In the genomic region with DNA sequence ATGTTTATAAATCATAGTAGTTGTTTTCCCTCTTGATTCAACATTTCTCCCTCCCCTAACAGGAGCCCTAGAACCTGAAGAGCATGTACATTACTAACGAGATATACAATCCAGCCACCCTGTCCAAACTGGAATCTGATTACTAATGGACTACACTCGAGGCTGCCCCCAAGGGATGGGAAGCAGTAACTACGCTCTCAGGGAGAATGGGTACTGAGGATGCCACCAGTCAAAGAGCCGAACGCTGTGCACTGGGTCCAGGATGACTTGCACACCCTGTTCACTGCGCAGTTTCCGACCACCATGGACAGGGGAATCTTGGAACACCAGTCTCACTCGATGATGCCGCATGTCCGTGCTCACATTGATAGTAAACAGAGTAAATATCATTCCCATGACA, we compare ENCODE assay signal across 7 cellular contexts. TPM values are rescaled to one million over a fixed set of nuclear protein-coding genes. Genes with fewer than 3 reads are reported as not detected.
A peak's percentile ranks its signal among the peaks of the same experiment; 100 is the strongest.
DNase-seq lines count a peak whose midpoint lies in the region; ATAC-seq, FAIRE-seq and TF ChIP-seq lines count a peak whose summit lies in the region.
"Not testable (repeated sequence)": the region's sequence is repeated elsewhere in the genome, so short reads cannot be mapped to it uniquely, and the experiment has no call there.

No MANE protein-coding gene starts in this region.

- not testable (repeated sequence) for H3K9me3 ChIP-seq in Panc1 (ENCODE audit: control insufficient read depth, insufficient read depth, low read depth, low read length); mucosa of descending colon

- not testable (repeated sequence) for H3K4me3 ChIP-seq in Panc1 (ENCODE audit: low read depth in 2 of 2, low read length in 2 of 2); mucosa of descending colon

- not testable (repeated sequence) for H3K9me3 Mint-ChIP-seq in HFFc6; activated CD8-positive, alpha-beta T cell treated with anti-CD3 and anti-CD28 coated beads for 36 hours; central memory CD8-positive, alpha-beta T cell

- CTCF ChIA-PET in Panc1 (lab: Charles Lee); activated CD8-positive, alpha-beta T cell treated with anti-CD3 and anti-CD28 coated beads for 36 hours (lab: Charles Lee): not testable (repeated sequence)

- POLR2A ChIA-PET in Panc1 (lab: Charles Lee); activated CD8-positive, alpha-beta T cell treated with anti-CD3 and anti-CD28 coated beads for 36 hours (lab: Charles Lee): not testable (repeated sequence)

- not testable (repeated sequence) for H3K27ac ChIP-seq in Panc1 (ENCODE audit: low read length)

- H3K27me3 ChIP-seq in Panc1 (ENCODE audit: control insufficient read depth, insufficient read depth, low read length) = not testable (repeated sequence)

- peaks cover 18% of the 10 kb centered on the region for H3K4me1 Mint-ChIP-seq in HFFc6 (ENCODE audit: low read depth)
- not testable (repeated sequence) for H3K4me1 Mint-ChIP-seq in activated CD8-positive, alpha-beta T cell treated with anti-CD3 and anti-CD28 coated beads for 36 hours (ENCODE audit: low read depth); central memory CD8-positive, alpha-beta T cell

- in situ Hi-C loops in Panc1 (cut with HindIII; ENCODE audit: low pct_unique_long_range_greater_than_20kb, low sequenced_read_pairs) = not testable (repeated sequence)

- not testable (repeated sequence) for H3K27ac Mint-ChIP-seq in HFFc6; activated CD8-positive, alpha-beta T cell treated with anti-CD3 and anti-CD28 coated beads for 36 hours; central memory CD8-positive, alpha-beta T cell (ENCODE audit: low read depth)

- FAIRE-seq in G401.6 (lab: Jason Lieb, UNC) = peak; percentile 92

- intact Hi-C loops in Panc1 (cut with micrococcal nuclease; ENCODE audit: unreplicated experiment); activated CD8-positive, alpha-beta T cell treated with anti-CD3 and anti-CD28 coated beads for 36 hours (cut with micrococcal nuclease); left ventricle myocardium superior (cut with micrococcal nuclease); mucosa of descending colon (cut with DNase I, micrococcal nuclease): not testable (repeated sequence)

- not testable (repeated sequence) for H3K36me3 ChIP-seq in Panc1 (ENCODE audit: control insufficient read depth, insufficient read depth, low read length); mucosa of descending colon (ENCODE audit: low read depth)

- TF ChIP-seq CTCF in HFFc6 (IDR thresholded peaks at IDR 0.05) = peak; percentile 11; the same call in 1 of the 2 replicates
- TF ChIP-seq CTCF in Panc1 (IDR thresholded peaks at IDR 0.05) = peak; percentile 52
- not testable (repeated sequence) for TF ChIP-seq CTCF in activated CD8-positive, alpha-beta T cell treated with anti-CD3 and anti-CD28 coated beads for 36 hours (IDR thresholded peaks at IDR 0.05); mucosa of descending colon (IDR thresholded peaks at IDR 0.05)

- not testable (repeated sequence) for H3K36me3 Mint-ChIP-seq in HFFc6 (ENCODE audit: low read depth); activated CD8-positive, alpha-beta T cell treated with anti-CD3 and anti-CD28 coated beads for 36 hours (ENCODE audit: low read depth); central memory CD8-positive, alpha-beta T cell (ENCODE audit: insufficient read depth)

- not testable (repeated sequence) for H3K4me3 Mint-ChIP-seq in HFFc6; activated CD8-positive, alpha-beta T cell treated with anti-CD3 and anti-CD28 coated beads for 36 hours; central memory CD8-positive, alpha-beta T cell

- not testable (repeated sequence) for BruUV-seq in Panc1 (replicated peaks; lab: Mats Ljungman, UMichigan)

- H3K4me1 ChIP-seq in Panc1 (ENCODE audit: control insufficient read depth, insufficient read depth, low read length); mucosa of descending colon (ENCODE audit: low read depth): not testable (repeated sequence)

- not testable (repeated sequence) for DNase-seq in HFFc6; Panc1 (ENCODE audit: low read depth, low spot score); activated CD8-positive, alpha-beta T cell treated with anti-CD3 and anti-CD28 coated beads for 36 hours; central memory CD8-positive, alpha-beta T cell (ENCODE audit: low spot score in 2 of 2); left ventricle myocardium superior; mucosa of descending colon

- ATAC-seq in Panc1 = peak; percentile 90
- ATAC-seq in activated CD8-positive, alpha-beta T cell treated with anti-CD3 and anti-CD28 coated beads for 36 hours = peak; percentile 83
- ATAC-seq in central memory CD8-positive, alpha-beta T cell (replicated peaks; ENCODE audit: extremely low read depth, poor library complexity, severe bottlenecking) = peak; percentile 36
- peak; percentile 50 for ATAC-seq in left ventricle myocardium superior
- peak; percentile 78 for ATAC-seq in mucosa of descending colon

- not testable (repeated sequence) for H3K27me3 Mint-ChIP-seq in HFFc6 (ENCODE audit: insufficient read depth); activated CD8-positive, alpha-beta T cell treated with anti-CD3 and anti-CD28 coated beads for 36 hours
- peaks cover 19% of the 10 kb centered on the region for H3K27me3 Mint-ChIP-seq in central memory CD8-positive, alpha-beta T cell

RNA-seq across cellular contexts. Expression of a gene that starts 11.3 kb away (rescaled TPM):
- total RNA-seq in HFFc6 (2021; fragmentation: NEBNext Ultra II Directional; extraction: Animal tissue kit (Norgen Biotek cat#: 25700)) = 100 to 1,000 TPM; 369 to 470 (median 454) TPM
- total RNA-seq in Panc1 (2021; ENCODE audit: unreplicated experiment) (220 TPM), left ventricle myocardium superior (71.8 TPM), mucosa of descending colon (10 to 100 TPM; 35.5 to 49.9 (median 37.8) TPM)
- 214 TPM for polyA plus RNA-seq in Panc1 (2012; ENCODE audit: insufficient read length)
- total RNA-seq in activated CD8-positive, alpha-beta T cell treated with anti-CD3 and anti-CD28 coated beads for 36 hours = 1 to 10 TPM; 4.2 to 4.7 TPM

Comparison
In these comparisons a context has a peak if more than half of its experiments do, and no peak if none do; other contexts are left out.
1. ATAC-seq: peak in every context shown above with its lines; median percentile 90 in Panc1; 83 in activated CD8-positive, alpha-beta T cell treated with anti-CD3 and anti-CD28 coated beads for 36 hours; 78 in mucosa of descending colon; 50 in left ventricle myocardium superior; 36 in central memory CD8-positive, alpha-beta T cell.
2. RNA of a gene that starts 11.3 kb away (total RNA-seq): 369 to 470 TPM in HFFc6, 220 TPM in Panc1 (single experiment), 71.8 TPM in left ventricle myocardium superior (single experiment) and 35.5 to 49.9 TPM in mucosa of descending colon; 4.2 to 4.7 TPM in activated CD8-positive, alpha-beta T cell treated with anti-CD3 and anti-CD28 coated beads for 36 hours; every median in the first group is over 4 times any median in the second.